In genomic region chr6:27592481-27593199, GRCh38 we compare ENCODE assay signal across 8 cellular contexts.
DNase-seq lines count a peak whose midpoint lies in the region; ATAC-seq and TF ChIP-seq lines count a peak whose summit lies in the region.

No MANE protein-coding gene starts in this region.

- H3K36me3 ChIP-seq in NT2/D1 (ENCODE audit: insufficient read depth, insufficient read length, low read length) (no peaks in the 10 kb centered on the region), gastrocnemius medialis (no peaks in the 10 kb centered on the region)

- TF ChIP-seq POLR2A in gastrocnemius medialis (IDR thresholded peaks at IDR 0.05) = no peak

- intact Hi-C loops in gastrocnemius medialis (cut with DNase I; ENCODE audit: low total_unique reads) = no loop called here

- H3K4me1 ChIP-seq in NT2/D1 (ENCODE audit: insufficient read depth, insufficient read length) = no peaks in the 10 kb centered on the region
- H3K4me1 ChIP-seq in gastrocnemius medialis = peaks cover 0 to 3% of the 10 kb centered on the region in 2 donors

- in situ Hi-C loops in gastrocnemius medialis (cut with MboI; ENCODE audit: low sequenced_read_pairs in 4 of 4) = no loop called here

- no peak overlapping the region for H3K27ac ChIP-seq in gastrocnemius medialis

- H3K9me3 ChIP-seq in NT2/D1 (ENCODE audit: insufficient read depth, low read length) (no peaks in the 10 kb centered on the region), gastrocnemius medialis (no peaks in the 10 kb centered on the region)

- peak; percentile 79 for ATAC-seq in GM19397 (IDR thresholded peaks at IDR 0.05; ENCODE audit: unreplicated experiment)
- peak; percentile 82 for ATAC-seq in HG03280 (IDR thresholded peaks at IDR 0.05; ENCODE audit: unreplicated experiment)
- ATAC-seq in gastrocnemius medialis = no peak

- H3K4me3 ChIP-seq in NT2/D1 (ENCODE audit: insufficient read length, low read depth) (peak overlapping the region; percentile 64), gastrocnemius medialis (no peak overlapping the region)

- peaks cover 12% of the 10 kb centered on the region for H3K27me3 ChIP-seq in NT2/D1 (ENCODE audit: insufficient read depth, insufficient read length)
- H3K27me3 ChIP-seq in gastrocnemius medialis = peaks cover 37 to 63% (median 45%) of the 10 kb centered on the region in 3 donors

- TF ChIP-seq CTCF in gastrocnemius medialis (IDR thresholded peaks at IDR 0.05 in 4 of 5, conservative IDR thresholded peaks at IDR 0.05 in 1 of 5) = no peak

- DNase-seq in ELF-1 (ENCODE audit: low read depth, low spot score) = peak; percentile 93
- DNase-seq in NT2/D1 (ENCODE audit: low read depth, low spot score) = no peak
- DNase-seq in astrocyte of the hippocampus (ENCODE audit: low read depth, low spot score) = peak; percentile 68
- DNase-seq in midbrain (lab: John Stamatoyannopoulos, UW) = peak; percentile 7
- no peak for DNase-seq in NCI-H2029 (lab: John Stamatoyannopoulos, UW)
- no peak for DNase-seq in gastrocnemius medialis

- H3K9ac ChIP-seq in NT2/D1 (ENCODE audit: insufficient read length, low read depth) = peak overlapping the region; percentile 64

Comparison
In these comparisons a context has a peak if more than half of its experiments do, and no peak if none do; other contexts are left out.
1. DNase-seq: peak in ELF-1 (single experiment), astrocyte of the hippocampus (single experiment) and midbrain (single experiment); none in NT2/D1 (single experiment), NCI-H2029 (single experiment) and gastrocnemius medialis (0 of 2).
2. ATAC-seq: peak in GM19397 (single experiment) and HG03280 (single experiment); none in gastrocnemius medialis (0 of 2).